In the genomic region with DNA sequence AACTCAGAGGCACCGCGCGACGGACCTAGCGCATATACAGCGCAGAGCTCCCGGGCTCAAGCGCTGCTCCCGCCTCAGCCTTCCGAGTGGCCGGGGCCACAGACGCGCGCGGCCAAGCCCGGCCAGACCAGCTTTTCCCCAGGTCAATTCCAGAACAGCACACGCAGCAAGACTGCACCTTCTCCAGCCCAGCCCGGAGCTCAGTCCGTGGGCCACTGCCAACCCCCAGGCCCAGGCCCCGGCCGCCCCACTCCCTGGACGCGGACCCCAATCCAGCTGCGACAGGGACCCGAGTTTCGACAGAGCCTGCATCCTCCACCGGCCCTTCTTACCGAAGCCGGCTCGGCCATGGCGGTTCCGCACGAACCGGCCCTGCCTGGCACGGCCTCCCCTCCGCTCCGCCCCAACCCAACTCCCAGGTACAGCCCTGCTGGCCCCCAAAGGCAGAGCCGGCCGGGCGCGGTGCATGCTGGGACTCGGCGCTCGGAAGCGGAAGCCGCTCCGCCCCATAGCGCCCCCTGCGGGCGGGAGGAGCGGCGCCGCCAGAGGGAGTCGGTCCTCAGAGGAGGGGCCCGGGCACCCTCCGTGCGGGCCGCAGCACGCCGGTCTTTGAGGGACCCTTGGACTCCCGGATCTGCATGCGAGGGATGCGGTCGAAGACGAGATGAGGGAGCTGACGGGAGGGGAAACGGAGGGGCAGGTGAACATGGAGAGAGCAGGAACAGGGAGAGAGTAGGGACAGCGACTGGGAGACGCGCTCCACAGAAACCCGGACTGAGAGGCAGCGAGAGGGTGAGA, we compare ENCODE assay signal across 8 cellular contexts. TPM values are rescaled to one million over a fixed set of nuclear protein-coding genes. Genes with fewer than 3 reads are reported as not detected.
A peak's percentile ranks its signal among the peaks of the same experiment; 100 is the strongest.
DNase-seq lines count a peak whose midpoint lies in the region; ATAC-seq and TF ChIP-seq lines count a peak whose summit lies in the region.

A gene with protein sequence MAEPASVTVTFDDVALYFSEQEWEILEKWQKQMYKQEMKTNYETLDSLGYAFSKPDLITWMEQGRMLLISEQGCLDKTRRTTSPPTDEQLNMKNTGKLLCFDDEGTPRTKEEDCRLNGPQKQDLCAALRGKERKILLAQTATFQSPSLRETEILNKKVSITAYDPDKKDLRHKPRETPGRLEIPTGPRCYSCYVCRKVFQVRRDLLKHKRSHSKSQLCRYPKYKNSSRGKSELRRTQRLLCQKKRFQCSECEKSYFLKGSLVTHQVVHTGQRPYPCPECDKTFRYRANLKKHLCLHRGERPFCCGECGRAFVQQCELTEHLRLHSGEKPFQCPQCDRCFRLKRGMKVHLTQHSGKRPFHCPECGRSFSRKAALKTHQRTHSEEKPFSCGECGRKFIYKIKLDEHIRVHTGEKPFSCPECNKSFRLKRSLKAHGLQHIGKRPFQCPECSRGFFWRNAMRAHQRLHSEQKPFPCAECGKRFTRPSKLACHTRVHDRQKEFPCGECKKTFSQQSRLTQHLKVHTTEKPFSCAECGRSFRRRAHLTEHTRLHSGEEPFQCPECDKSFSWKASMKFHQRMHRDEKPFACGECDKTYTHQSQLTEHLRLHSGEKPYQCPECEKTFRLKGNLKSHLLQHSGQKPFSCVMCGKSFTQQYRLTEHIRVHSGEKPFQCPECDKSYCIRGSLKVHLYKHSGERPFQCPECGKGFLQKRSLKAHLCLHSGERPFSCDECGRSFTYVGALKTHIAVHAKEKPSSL (minus strand): TSS at position 461 of the 798 bp plus-strand sequence. CDS start 111 bp downstream, at position 350.

- H3K9me3 Mint-ChIP-seq in activated naive CD8-positive, alpha-beta T cell treated with anti-CD3 and anti-CD28 coated beads, Interleukin-2, amount 10 ng/mL, durations not matched to agents 7 days and 5 days = peaks cover 4% of the 10 kb centered on the region
- H3K9me3 Mint-ChIP-seq in type B pancreatic cell = peaks cover 6% of the 10 kb centered on the region

- ATAC-seq in HG02623 (IDR thresholded peaks at IDR 0.05; ENCODE audit: unreplicated experiment) = peak; percentile 74
- ATAC-seq in activated naive CD8-positive, alpha-beta T cell treated with anti-CD3 and anti-CD28 coated beads, Interleukin-2, amount 10 ng/mL, durations not matched to agents 7 days and 5 days (ENCODE audit: low read depth) = peak; percentile 88
- ATAC-seq in Right ventricle myocardium superior (ENCODE audit: poor library complexity) = peak; percentile 96

- H3K4me1 Mint-ChIP-seq in activated naive CD8-positive, alpha-beta T cell treated with anti-CD3 and anti-CD28 coated beads, Interleukin-2, amount 10 ng/mL, durations not matched to agents 7 days and 5 days = peaks cover 20% of the 10 kb centered on the region
- peaks cover 19% of the 10 kb centered on the region for H3K4me1 Mint-ChIP-seq in type B pancreatic cell (ENCODE audit: unreplicated experiment)

- peak within 1 kb of the TSS; percentile 100 for H3K27ac Mint-ChIP-seq in activated naive CD8-positive, alpha-beta T cell treated with anti-CD3 and anti-CD28 coated beads, Interleukin-2, amount 10 ng/mL, durations not matched to agents 7 days and 5 days
- H3K27ac Mint-ChIP-seq in type B pancreatic cell = peak within 1 kb of the TSS; percentile 97

- peak within 1 kb of the TSS; percentile 100 for H3K4me3 Mint-ChIP-seq in activated naive CD8-positive, alpha-beta T cell treated with anti-CD3 and anti-CD28 coated beads, Interleukin-2, amount 10 ng/mL, durations not matched to agents 7 days and 5 days
- H3K4me3 Mint-ChIP-seq in type B pancreatic cell = peak within 1 kb of the TSS; percentile 100

- DNase-seq in NCI-H1092 (lab: John Stamatoyannopoulos, UW) = peak; percentile 89
- DNase-seq in SKM-1 (lab: John Stamatoyannopoulos, UW; ENCODE audit: unreplicated experiment) = peak; percentile 34
- DNase-seq in activated naive CD8-positive, alpha-beta T cell treated with anti-CD3 and anti-CD28 coated beads, Interleukin-2, amount 10 ng/mL, durations not matched to agents 7 days and 5 days = peak; percentile 99
- DNase-seq in Right ventricle myocardium superior = peak; percentile 94
- DNase-seq in pons (ENCODE audit: low spot score) = peak; percentile 90
- peak; percentile 97 for DNase-seq in type B pancreatic cell (ENCODE audit: extremely low spot score, unreplicated experiment)

- intact Hi-C loops in Right ventricle myocardium superior (cut with DNase I) = no loop called here

- H3K27me3 Mint-ChIP-seq in activated naive CD8-positive, alpha-beta T cell treated with anti-CD3 and anti-CD28 coated beads, Interleukin-2, amount 10 ng/mL, durations not matched to agents 7 days and 5 days = no peaks in the 10 kb centered on the region
- H3K27me3 Mint-ChIP-seq in type B pancreatic cell = no peaks in the 10 kb centered on the region

- peaks cover 33% of the 10 kb centered on the region for H3K36me3 Mint-ChIP-seq in activated naive CD8-positive, alpha-beta T cell treated with anti-CD3 and anti-CD28 coated beads, Interleukin-2, amount 10 ng/mL, durations not matched to agents 7 days and 5 days
- H3K36me3 Mint-ChIP-seq in type B pancreatic cell = peaks cover 16% of the 10 kb centered on the region

- TF ChIP-seq CTCF in GM12872 (IDR thresholded peaks at IDR 0.05; ENCODE audit: insufficient read depth, low read depth, low read length) (peak; percentile 85), type B pancreatic cell (conservative IDR thresholded peaks at IDR 0.05) (peak; percentile 97)

- POLR2A ChIA-PET in activated naive CD8-positive, alpha-beta T cell treated with anti-CD3 and anti-CD28 coated beads, Interleukin-2, amount 10 ng/mL, durations not matched to agents 7 days and 5 days (lab: Charles Lee) = interaction anchor here (0.6 to 4.5 kb wide), 11 partner anchors 9 to 213 kb away, joined by 3 to 52 read pairs (median 5); a partner anchor contains a TSS

RNA-seq across cellular contexts. Expression of the gene that starts here (rescaled TPM):
- 1 to 10 TPM; 1.0 to 1.4 TPM for total RNA-seq in activated naive CD8-positive, alpha-beta T cell treated with anti-CD3 and anti-CD28 coated beads, Interleukin-2, amount 10 ng/mL, durations not matched to agents 7 days and 5 days
- total RNA-seq in Right ventricle myocardium superior (0.38 TPM), type B pancreatic cell (ENCODE audit: low replicate concordance) (4.5 and 7.0 TPM in 2 replicates)

Comparison
In these comparisons a context has a peak if more than half of its experiments do, and no peak if none do; other contexts are left out.
1. Peak in every context shown above with its lines: DNase-seq and ATAC-seq.
2. Peak in DNase-seq and ATAC-seq in Right ventricle myocardium superior; RNA of the gene not detected or under 1 TPM.
3. DNase-seq: peak in every context shown above with its lines; median percentile 99 in activated naive CD8-positive, alpha-beta T cell treated with anti-CD3 and anti-CD28 coated beads, Interleukin-2, amount 10 ng/mL, durations not matched to agents 7 days and 5 days; 97 in type B pancreatic cell; 94 in Right ventricle myocardium superior; 90 in pons; 89 in NCI-H1092; 34 in SKM-1.